8 cellular contexts compared by ENCODE assay signal in genomic region chr14:77037886-77038511, GRCh38. TPM values are rescaled to one million over a fixed set of nuclear protein-coding genes. Genes with fewer than 3 reads are reported as not detected.
A peak's percentile ranks its signal among the peaks of the same experiment; 100 is the strongest.
DNase-seq lines count a peak whose midpoint lies in the region; ATAC-seq and TF ChIP-seq lines count a peak whose summit lies in the region.

No MANE protein-coding gene starts in this region.

- 3 to 75% methylated on average over 4 to 6 of the region's 21 CpGs for WGBS in gastroesophageal sphincter (ENCODE audit: low coverage in 1 of 2), 2 donors

- no peak overlapping the region for H3K4me3 ChIP-seq in gastroesophageal sphincter

- no peak for TF ChIP-seq CTCF in gastroesophageal sphincter (IDR thresholded peaks at IDR 0.05)

- ATAC-seq in gastroesophageal sphincter (no peak), GM21786 (IDR thresholded peaks at IDR 0.05; ENCODE audit: unreplicated experiment) (no peak)

- H3K4me1 ChIP-seq in gastroesophageal sphincter: peaks cover 35 to 98% (median 56%) of the 10 kb centered on the region in 3 donors

- no peaks in the 10 kb centered on the region for H3K36me3 ChIP-seq in gastroesophageal sphincter

- H3K9me3 ChIP-seq in gastroesophageal sphincter: no peaks in the 10 kb centered on the region

- H3K27ac ChIP-seq in gastroesophageal sphincter: peak overlapping the region; percentile 89 to 100 (median 92)

- DNase-seq in SHP77 (lab: John Stamatoyannopoulos, UW): peak; percentile 42 to 59
- no peak for DNase-seq in SHP77 treated with DMSO at 0.1 percent for 48 hours (lab: John Stamatoyannopoulos, UW)
- peak; percentile 61 for DNase-seq in activated T-cell treated with anti-CD3 and anti-CD28 coated beads for 1 hour (ENCODE audit: low read depth)
- peak; percentile 72 for DNase-seq in stimulated activated CD4-positive, alpha-beta T cell treated with anti-CD3 and anti-CD28 coated beads, Interleukin-15, amount 100 ng/mL, for 24 hours
- DNase-seq in NCI-H748 treated with DMSO at 0.1 percent for 48 hours (lab: John Stamatoyannopoulos, UW): no peak
- DNase-seq in hippocampal formation (lab: John Stamatoyannopoulos, UW): no peak

- TF ChIP-seq EP300 in gastroesophageal sphincter (IDR thresholded peaks at IDR 0.05): no peak

- TF ChIP-seq POLR2A in gastroesophageal sphincter (IDR thresholded peaks at IDR 0.05): no peak

- no peaks in the 10 kb centered on the region for H3K27me3 ChIP-seq in gastroesophageal sphincter

RNA-seq across cellular contexts. Expression of gene IRF2BPL, which starts 9.5 kb away (rescaled TPM):
- 10 to 100 TPM; 53.7 to 75.6 (median 59.9) TPM for total RNA-seq in gastroesophageal sphincter

Comparison
In these comparisons a context has a peak if more than half of its experiments do, and no peak if none do; other contexts are left out.
1. DNase-seq: peak in SHP77 (2 of 2), activated T-cell treated with anti-CD3 and anti-CD28 coated beads for 1 hour (single experiment) and stimulated activated CD4-positive, alpha-beta T cell treated with anti-CD3 and anti-CD28 coated beads, Interleukin-15, amount 100 ng/mL, for 24 hours (single experiment); none in SHP77 treated with DMSO at 0.1 percent for 48 hours (single experiment), NCI-H748 treated with DMSO at 0.1 percent for 48 hours (single experiment) and hippocampal formation (0 of 2).